ENCODE assay signal across 1 cellular context in the genomic region with DNA sequence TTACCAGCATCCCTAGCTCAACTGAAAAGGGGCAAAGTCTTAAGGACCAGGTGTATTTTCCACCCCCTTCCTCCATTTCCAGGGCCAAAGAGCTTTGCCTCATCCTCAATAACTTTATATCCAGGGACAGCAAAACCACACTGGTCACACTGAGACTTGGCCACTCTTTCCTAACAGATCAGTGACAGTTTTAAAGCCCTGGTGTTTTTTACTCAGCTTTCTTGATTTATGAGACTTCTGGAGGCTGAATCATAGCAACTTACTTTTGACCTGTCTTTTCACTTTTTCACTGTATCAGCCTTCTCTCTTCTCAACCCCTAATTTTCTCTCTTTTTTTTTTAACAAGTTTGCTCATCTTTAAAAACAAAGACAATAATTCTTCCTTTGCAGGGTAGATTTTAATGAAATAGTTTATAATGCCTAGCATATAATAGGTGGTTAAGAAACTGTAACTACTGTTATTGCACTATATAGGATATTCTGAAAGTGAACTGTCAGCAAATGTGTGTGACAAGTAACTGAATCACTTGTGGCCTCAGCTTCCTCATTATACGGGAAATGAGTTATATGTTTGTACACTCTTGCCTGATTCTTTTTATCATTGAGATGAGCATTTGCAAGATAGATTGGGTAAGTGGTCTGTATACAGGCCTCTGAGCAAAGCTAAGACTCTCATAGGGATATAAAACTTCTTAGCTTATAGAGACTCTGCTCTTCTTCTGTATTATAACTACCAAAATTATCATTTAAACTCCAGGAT.
A peak's percentile ranks its signal among the peaks of the same experiment; 100 is the strongest.
TF ChIP-seq lines count a peak whose summit lies in the region.

No MANE protein-coding gene starts in this region.

TF ChIP-seq in K562, 482 proteins besides CTCF, POLR2A, EP300 and RAD21 (continued from another document):
- TF ChIP-seq, protein P1, sequence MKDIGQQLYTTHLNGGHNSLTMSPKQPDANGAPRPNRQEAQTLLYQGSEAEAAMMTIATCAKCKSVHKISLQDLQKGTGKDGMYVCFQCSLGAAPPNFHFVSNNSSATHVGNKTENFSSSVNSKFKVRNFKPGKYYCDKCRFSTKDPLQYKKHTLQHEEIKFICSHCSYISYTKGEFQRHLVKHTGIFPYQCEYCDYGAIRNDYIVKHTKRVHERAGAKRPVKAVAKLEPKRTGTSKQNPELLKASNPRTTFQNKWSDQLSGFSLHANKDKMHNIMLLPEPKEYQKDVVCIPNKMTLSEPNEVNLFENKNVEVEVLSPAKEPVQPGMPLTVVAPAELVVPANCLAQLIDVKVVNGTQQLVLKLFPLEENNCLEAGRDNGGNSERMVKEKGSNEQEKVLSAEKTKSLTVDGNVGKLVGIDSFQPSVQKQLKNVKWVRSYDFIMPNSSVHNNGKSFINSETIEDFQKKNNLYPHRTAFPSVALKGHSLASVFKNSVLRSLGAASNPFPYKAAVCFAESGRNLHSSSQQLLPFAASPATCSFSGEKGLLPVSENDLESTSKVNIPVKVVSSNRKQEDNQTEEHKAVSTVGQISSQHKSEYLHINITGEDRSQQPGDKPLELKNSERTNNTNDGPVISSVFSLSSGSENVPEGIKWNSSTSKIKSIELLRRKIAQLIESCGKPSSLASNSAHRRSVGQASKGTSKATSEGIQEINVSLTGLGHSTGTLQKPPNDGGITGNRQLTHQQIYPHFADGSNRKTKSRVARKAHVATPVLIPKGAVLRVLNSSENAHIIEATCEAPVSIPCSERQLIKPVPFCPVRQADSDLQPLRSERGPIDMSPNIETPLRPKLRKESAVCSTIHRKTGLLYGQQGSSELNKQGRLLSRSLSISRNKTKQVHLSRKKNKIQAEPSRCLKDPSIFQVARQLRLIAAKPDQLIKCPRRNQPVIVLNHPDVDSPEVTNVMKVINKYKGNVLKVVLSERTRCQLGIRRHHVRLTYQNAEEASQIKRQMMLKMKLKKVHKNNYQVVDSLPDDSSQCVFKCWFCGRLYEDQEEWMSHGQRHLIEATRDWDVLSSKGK (CRISPR knock-in tag; IDR thresholded peaks at IDR 0.05): no peak
- TF ChIP-seq GATA2 (CRISPR knock-in tag; IDR thresholded peaks at IDR 0.05) (no peak), MAFF (IDR thresholded peaks at IDR 0.05; ENCODE audit: low read length) (0 out of 2 replicates have a peak, but pooled peaks have one; percentile 12), ARID2 (IDR thresholded peaks at IDR 0.05) (no peak), NFIC (IDR thresholded peaks at IDR 0.05) (no peak), HSF4 (CRISPR knock-in tag; IDR thresholded peaks at IDR 0.05; ENCODE audit: borderline replicate concordance) (no peak), ZBTB8A (IDR thresholded peaks at IDR 0.05; ENCODE audit: partially characterized antibody) (no peak), ZNF239 (CRISPR knock-in tag; IDR thresholded peaks at IDR 0.05) (no peak), C11orf30 (IDR thresholded peaks at IDR 0.05; ENCODE audit: low read depth) (peak; percentile 34; the same call in 1 of the 2 replicates), NR1H2 (CRISPR knock-in tag; IDR thresholded peaks at IDR 0.05) (no peak)
- TF ChIP-seq, protein P2, sequence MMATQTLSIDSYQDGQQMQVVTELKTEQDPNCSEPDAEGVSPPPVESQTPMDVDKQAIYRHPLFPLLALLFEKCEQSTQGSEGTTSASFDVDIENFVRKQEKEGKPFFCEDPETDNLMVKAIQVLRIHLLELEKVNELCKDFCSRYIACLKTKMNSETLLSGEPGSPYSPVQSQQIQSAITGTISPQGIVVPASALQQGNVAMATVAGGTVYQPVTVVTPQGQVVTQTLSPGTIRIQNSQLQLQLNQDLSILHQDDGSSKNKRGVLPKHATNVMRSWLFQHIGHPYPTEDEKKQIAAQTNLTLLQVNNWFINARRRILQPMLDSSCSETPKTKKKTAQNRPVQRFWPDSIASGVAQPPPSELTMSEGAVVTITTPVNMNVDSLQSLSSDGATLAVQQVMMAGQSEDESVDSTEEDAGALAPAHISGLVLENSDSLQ (IDR thresholded peaks at IDR 0.05): 0 out of 2 replicates have a peak, but pooled peaks have one; percentile 26
- TF ChIP-seq, protein P3, sequence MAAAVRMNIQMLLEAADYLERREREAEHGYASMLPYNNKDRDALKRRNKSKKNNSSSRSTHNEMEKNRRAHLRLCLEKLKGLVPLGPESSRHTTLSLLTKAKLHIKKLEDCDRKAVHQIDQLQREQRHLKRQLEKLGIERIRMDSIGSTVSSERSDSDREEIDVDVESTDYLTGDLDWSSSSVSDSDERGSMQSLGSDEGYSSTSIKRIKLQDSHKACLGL (CRISPR knock-in tag; IDR thresholded peaks at IDR 0.05; ENCODE audit: borderline replicate concordance, poor library complexity, severe bottlenecking): no peak
- TF ChIP-seq, protein P4, sequence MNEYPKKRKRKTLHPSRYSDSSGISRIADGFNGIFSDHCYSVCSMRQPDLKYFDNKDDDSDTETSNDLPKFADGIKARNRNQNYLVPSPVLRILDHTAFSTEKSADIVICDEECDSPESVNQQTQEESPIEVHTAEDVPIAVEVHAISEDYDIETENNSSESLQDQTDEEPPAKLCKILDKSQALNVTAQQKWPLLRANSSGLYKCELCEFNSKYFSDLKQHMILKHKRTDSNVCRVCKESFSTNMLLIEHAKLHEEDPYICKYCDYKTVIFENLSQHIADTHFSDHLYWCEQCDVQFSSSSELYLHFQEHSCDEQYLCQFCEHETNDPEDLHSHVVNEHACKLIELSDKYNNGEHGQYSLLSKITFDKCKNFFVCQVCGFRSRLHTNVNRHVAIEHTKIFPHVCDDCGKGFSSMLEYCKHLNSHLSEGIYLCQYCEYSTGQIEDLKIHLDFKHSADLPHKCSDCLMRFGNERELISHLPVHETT (CRISPR knock-in tag; conservative IDR thresholded peaks at IDR 0.05 in 1 of 2, IDR thresholded peaks at IDR 0.05 in 1 of 2): no peak
- TF ChIP-seq, protein P5, sequence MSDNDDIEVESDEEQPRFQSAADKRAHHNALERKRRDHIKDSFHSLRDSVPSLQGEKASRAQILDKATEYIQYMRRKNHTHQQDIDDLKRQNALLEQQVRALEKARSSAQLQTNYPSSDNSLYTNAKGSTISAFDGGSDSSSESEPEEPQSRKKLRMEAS (CRISPR knock-in tag; IDR thresholded peaks at IDR 0.05): no peak
- TF ChIP-seq, protein P6, sequence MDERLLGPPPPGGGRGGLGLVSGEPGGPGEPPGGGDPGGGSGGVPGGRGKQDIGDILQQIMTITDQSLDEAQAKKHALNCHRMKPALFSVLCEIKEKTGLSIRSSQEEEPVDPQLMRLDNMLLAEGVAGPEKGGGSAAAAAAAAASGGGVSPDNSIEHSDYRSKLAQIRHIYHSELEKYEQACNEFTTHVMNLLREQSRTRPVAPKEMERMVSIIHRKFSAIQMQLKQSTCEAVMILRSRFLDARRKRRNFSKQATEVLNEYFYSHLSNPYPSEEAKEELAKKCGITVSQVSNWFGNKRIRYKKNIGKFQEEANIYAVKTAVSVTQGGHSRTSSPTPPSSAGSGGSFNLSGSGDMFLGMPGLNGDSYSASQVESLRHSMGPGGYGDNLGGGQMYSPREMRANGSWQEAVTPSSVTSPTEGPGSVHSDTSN (CRISPR knock-in tag; IDR thresholded peaks at IDR 0.05; ENCODE audit: low read depth): no peak
- TF ChIP-seq, protein P6 (tag; conservative IDR thresholded peaks at IDR 0.05; ENCODE audit: low read depth): 0 out of 2 replicates have a peak, but pooled peaks have one; percentile 24
